ENCODE assay signal across 16 cellular contexts in genomic region chr6:51844391-51844735, GRCh38.
A peak's percentile ranks its signal among the peaks of the same experiment; 100 is the strongest.
DNase-seq lines count a peak whose midpoint lies in the region; ATAC-seq and TF ChIP-seq lines count a peak whose summit lies in the region.
"Had no signal": no experiment of that assay in that cellular context is flagged by ENCODE, and none has a peak within 500 bp of the region (broad histone marks: within the 10 kb centered on the region; RNA-seq: fewer than 3 reads in every experiment).

No MANE protein-coding gene starts in this region.

- WGBS in stomach, 5 donors: 88 to 95% (median 91%) methylated on average over 2 of the region's 2 CpGs

- DNase-seq in DMS153 (lab: John Stamatoyannopoulos, UW) (peak; percentile 32), LNCaP clone FGC (ENCODE audit: low read depth) (no peak), SK-N-MC (ENCODE audit: low read depth, low spot score) (no peak), left kidney (ENCODE audit: low read depth, low spot score) (peak; percentile 65), stomach (no peak), MV-4-11 (lab: John Stamatoyannopoulos, UW) (no peak), OCI-M2 (lab: John Stamatoyannopoulos, UW; ENCODE audit: unreplicated experiment) (no peak)
- DNase-seq: activated CD8-positive, alpha-beta T cell treated with anti-CD3 and anti-CD28 coated beads for 36 hours; activated effector memory CD4-positive, alpha-beta T cell treated with anti-CD3 and anti-CD28 coated beads, Interleukin-2, amount 50 U/mL, for 16 hours; NCI-H1694; stimulated activated CD4-positive, alpha-beta T cell treated with anti-CD3 and anti-CD28 coated beads, Interleukin-2, amount 100 ng/mL, for 24 hours had no signal

- peaks cover 6% of the 10 kb centered on the region for H3K36me3 ChIP-seq in SK-N-MC (ENCODE audit: insufficient read depth, low read length)
- H3K36me3 ChIP-seq in stomach: no peaks in the 10 kb centered on the region
- H3K36me3 ChIP-seq: BLaER1, prostate gland had no signal

- H3K27ac ChIP-seq in SK-N-MC (peak overlapping the region; percentile 49), stomach (no peak overlapping the region)
- H3K27ac ChIP-seq: BLaER1, epithelial cell of prostate, prostate gland had no signal

- H3K4me1 ChIP-seq in stomach: no peaks in the 10 kb centered on the region
- H3K4me1 ChIP-seq: prostate gland had no signal

- H3K9me3 ChIP-seq in SK-N-MC (ENCODE audit: low read depth, low read length): no peaks in the 10 kb centered on the region
- no peaks in the 10 kb centered on the region for H3K9me3 ChIP-seq in stomach
- H3K9me3 ChIP-seq: BLaER1, prostate gland had no signal

- intact Hi-C loops in stomach (cut with DNase I; ENCODE audit: low total_unique reads): loop anchor here (10.0 kb wide), 1 partner anchor 120 kb away; no protein-coding TSS in a partner anchor

- ATAC-seq in GM18861 (IDR thresholded peaks at IDR 0.05; ENCODE audit: unreplicated experiment): no peak
- ATAC-seq: activated CD8-positive, alpha-beta T cell treated with anti-CD3 and anti-CD28 coated beads for 36 hours; stimulated activated memory B cell treated with anti-CD40 and anti-IgM and Interleukin-4, amounts not matched to agents 10 μg/mL and 1 μg/mL and 100 μg/mL, for 72 hours had no signal

- TF ChIP-seq CTCF in LNCaP clone FGC (IDR thresholded peaks at IDR 0.05; ENCODE audit: control insufficient read depth, extremely low read depth, insufficient read depth) (peak; percentile 73), stomach (IDR thresholded peaks at IDR 0.05) (peak in 1 of 7 experiments; percentile 8)

- H3K27me3 ChIP-seq in stomach: no peaks in the 10 kb centered on the region
- H3K27me3 ChIP-seq: BLaER1 had no signal

- H3K9ac ChIP-seq in SK-N-MC (ENCODE audit: insufficient read length): no peak overlapping the region
- H3K9ac ChIP-seq: BLaER1 had no signal

- no peak for TF ChIP-seq POLR2A in stomach (IDR thresholded peaks at IDR 0.05)

- TF ChIP-seq EP300 in stomach (IDR thresholded peaks at IDR 0.05): no peak

- H3K4me3 ChIP-seq in LNCaP clone FGC (ENCODE audit: low read depth, low read length) (no peak overlapping the region), SK-N-MC (no peak overlapping the region), stomach (no peak overlapping the region)
- H3K4me3 ChIP-seq: BLaER1, prostate gland had no signal

Comparison
In these comparisons a context has a peak if more than half of its experiments do, and no peak if none do; other contexts are left out.
1. DNase-seq: peak in DMS153 (single experiment) and left kidney (single experiment); none in LNCaP clone FGC (single experiment), SK-N-MC (single experiment), stomach (single experiment), MV-4-11 (single experiment) and OCI-M2 (single experiment).